Comparison of ENCODE assay signal across 10 cellular contexts in the genomic region with DNA sequence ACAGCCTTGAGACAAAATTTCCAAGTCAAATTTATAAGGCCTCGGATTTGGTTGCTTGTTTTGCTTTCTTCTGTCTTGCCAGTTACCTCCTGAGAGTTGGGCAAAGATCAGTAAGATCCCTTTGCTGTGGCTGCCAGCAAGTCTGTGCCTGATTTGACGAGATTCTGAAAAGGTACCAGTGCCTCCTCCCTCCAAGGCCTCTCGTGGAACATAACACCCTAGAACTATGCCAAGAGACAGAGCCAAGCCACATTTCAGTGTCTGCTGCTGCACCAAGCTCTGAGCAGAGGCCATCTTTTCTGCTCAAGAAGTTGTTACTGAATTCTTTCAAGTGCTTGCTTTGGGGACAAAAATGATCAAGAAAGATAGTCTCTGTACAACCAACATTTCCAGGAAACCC.
DNase-seq lines count a peak whose midpoint lies in the region; ATAC-seq and TF ChIP-seq lines count a peak whose summit lies in the region.
"Had no signal": no experiment of that assay in that cellular context is flagged by ENCODE, and none has a peak within 500 bp of the region (broad histone marks: within the 10 kb centered on the region; RNA-seq: fewer than 3 reads in every experiment).

No MANE protein-coding gene starts in this region.

- H3F3A ChIP-seq in smooth muscle cell (ENCODE audit: low read depth), result no peaks in the 10 kb centered on the region

- in situ Hi-C loops in astrocyte of the spinal cord (cut with HindIII; ENCODE audit: low sequenced_read_pairs), result no loop called here

- ATAC-seq in HG03108 (IDR thresholded peaks at IDR 0.05; ENCODE audit: unreplicated experiment), result no peak
- ATAC-seq in GM21619 (IDR thresholded peaks at IDR 0.05; ENCODE audit: unreplicated experiment), result no peak

- H3K36me3 ChIP-seq in Karpas-422 (ENCODE audit: insufficient read depth, low read length) (no peaks in the 10 kb centered on the region), smooth muscle cell (ENCODE audit: low read depth) (no peaks in the 10 kb centered on the region)
- H3K36me3 ChIP-seq: tibial nerve had no signal

- DNase-seq in Karpas-422, result peak; percentile 35
- peak; percentile 44 for DNase-seq in astrocyte of the spinal cord (ENCODE audit: low read depth, low spot score)
- DNase-seq in left kidney (ENCODE audit: low read depth, low spot score), result peak; percentile 65
- DNase-seq in smooth muscle cell (lab: John Stamatoyannopoulos, UW; ENCODE audit: unreplicated experiment), result no peak
- DNase-seq in stimulated activated CD4-positive, alpha-beta T cell treated with anti-CD3 and anti-CD28 coated beads, Interleukin-12 subunit alpha, Interleukin-12 subunit beta, amount 100 ng/mL, for 4 hours, result no peak
- DNase-seq in stimulated activated naive CD4-positive, alpha-beta T cell treated with Interleukin-2 at 50 U/mL for 16 hours (lab: John Stamatoyannopoulos, UW), result no peak
- DNase-seq: cortex of kidney had no signal

- H3K9me3 ChIP-seq in Karpas-422 (ENCODE audit: low read length) (no peaks in the 10 kb centered on the region), smooth muscle cell (replicated peaks; ENCODE audit: low read depth) (no peaks in the 10 kb centered on the region)
- H3K9me3 ChIP-seq: tibial nerve had no signal

- H3K9ac ChIP-seq in Karpas-422 (ENCODE audit: low read length), result 0 out of 2 replicates have a peak overlapping the region, but pooled peaks have one; percentile 28
- H3K9ac ChIP-seq in smooth muscle cell (ENCODE audit: low read depth), result no peak overlapping the region

- no peaks in the 10 kb centered on the region for H3K9me2 ChIP-seq in Karpas-422 (replicated peaks; ENCODE audit: insufficient read depth, low read length)

- no peaks in the 10 kb centered on the region for H4K20me1 ChIP-seq in Karpas-422 (ENCODE audit: insufficient read depth, low read depth, low read length)
- H4K20me1 ChIP-seq in smooth muscle cell (ENCODE audit: low read depth), result no peaks in the 10 kb centered on the region

- H3K4me1 ChIP-seq in Karpas-422 (ENCODE audit: low read length), result peaks cover 18% of the 10 kb centered on the region
- peaks cover 11% of the 10 kb centered on the region for H3K4me1 ChIP-seq in smooth muscle cell (ENCODE audit: low read depth)

- H3K4me3 ChIP-seq in Karpas-422 (ENCODE audit: low read length), result no peak overlapping the region
- H3K4me3 ChIP-seq in astrocyte of the spinal cord (ENCODE audit: low read depth, low read length), result no peak overlapping the region
- no peak overlapping the region for H3K4me3 ChIP-seq in smooth muscle cell

- no peaks in the 10 kb centered on the region for H3K79me2 ChIP-seq in Karpas-422 (ENCODE audit: low read length)
- H3K79me2 ChIP-seq in smooth muscle cell (ENCODE audit: low read depth), result no peaks in the 10 kb centered on the region

- H3K27ac ChIP-seq in Karpas-422 (ENCODE audit: low read length) (no peak overlapping the region), smooth muscle cell (ENCODE audit: low read depth) (peak overlapping the region; percentile 27)

- H2AFZ ChIP-seq in Karpas-422 (ENCODE audit: low read length), result peak overlapping the region; percentile 59
- peak overlapping the region; percentile 26 for H2AFZ ChIP-seq in smooth muscle cell (ENCODE audit: low read depth)

- WGBS in smooth muscle cell (ENCODE audit: low lambda C conversion rate), result 81% methylated on average over 3 of the region's 3 CpGs

- peak overlapping the region; percentile 71 for H3K4me2 ChIP-seq in Karpas-422 (ENCODE audit: low read depth, low read length, poor library complexity, severe bottlenecking)
- H3K4me2 ChIP-seq in smooth muscle cell, result peak overlapping the region; percentile 76

- H3K27me3 ChIP-seq in Karpas-422 (ENCODE audit: low read length) (no peaks in the 10 kb centered on the region), smooth muscle cell (ENCODE audit: low read depth) (peaks cover 6% of the 10 kb centered on the region)
- H3K27me3 ChIP-seq: tibial nerve had no signal

- TF ChIP-seq CTCF in astrocyte of the spinal cord (IDR thresholded peaks at IDR 0.05; ENCODE audit: low read depth, low read length), result no peak
- no peak for TF ChIP-seq CTCF in smooth muscle cell (IDR thresholded peaks at IDR 0.05; ENCODE audit: borderline replicate concordance, insufficient read depth, poor library complexity, severe bottlenecking)

Comparison
In these comparisons a context has a peak if more than half of its experiments do, and no peak if none do; other contexts are left out.
1. DNase-seq: peak in Karpas-422 (single experiment), astrocyte of the spinal cord (single experiment) and left kidney (single experiment); none in smooth muscle cell (single experiment), stimulated activated CD4-positive, alpha-beta T cell treated with anti-CD3 and anti-CD28 coated beads, Interleukin-12 subunit alpha, Interleukin-12 subunit beta, amount 100 ng/mL, for 4 hours (single experiment) and stimulated activated naive CD4-positive, alpha-beta T cell treated with Interleukin-2 at 50 U/mL for 16 hours (single experiment).